In the genomic region with DNA sequence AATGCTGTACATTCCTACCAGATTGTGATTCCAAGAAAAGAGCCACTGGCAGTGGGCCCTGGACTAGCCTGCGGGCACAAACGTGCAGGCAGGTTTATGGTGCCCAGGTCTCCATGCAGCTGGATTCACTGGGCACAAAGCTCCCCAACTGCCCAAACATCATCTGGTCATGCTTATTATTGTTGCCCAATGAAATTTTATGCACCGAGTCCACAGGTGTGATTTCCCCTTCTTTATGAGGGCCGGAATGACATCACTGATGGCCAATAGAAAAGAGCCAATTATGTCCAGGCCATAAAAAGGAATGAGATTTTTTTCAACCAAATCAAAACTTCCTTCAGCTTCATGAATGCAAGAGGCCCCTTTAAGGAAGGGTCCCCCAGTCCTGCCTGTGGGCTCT, we compare ENCODE assay signal across 22 cellular contexts.
"Had no signal": no experiment of that assay in that cellular context is flagged by ENCODE, and none has a peak within 500 bp of the region (broad histone marks: within the 10 kb centered on the region; RNA-seq: fewer than 3 reads in every experiment).

No MANE protein-coding gene starts in this region.

- H3K4me3 ChIP-seq: dorsolateral prefrontal cortex, heart right ventricle, left lung, lower lobe of right lung, prostate gland, right lobe of liver, spleen, tibial artery, upper lobe of right lung, vagina had no signal

- ATAC-seq: esophagus mucosa; heart right ventricle; left lung; lower lobe of right lung; naive thymus-derived CD4-positive, alpha-beta T cell; right lobe of liver; stimulated activated memory B cell treated with anti-CD40 and anti-IgM and Interleukin-4, amounts not matched to agents 10 μg/mL and 1 μg/mL and 100 μg/mL, for 72 hours; upper lobe of right lung had no signal

- H3K27ac ChIP-seq: dorsolateral prefrontal cortex, heart right ventricle, left lung, lower lobe of right lung, parathyroid adenoma, prostate gland, right lobe of liver, spleen, tibial artery, upper lobe of right lung, vagina had no signal

- H3K36me3 ChIP-seq: right lobe of liver had no signal

- DNase-seq: cortex of kidney; dorsolateral prefrontal cortex; effector CD8-positive, alpha-beta T cell; heart right ventricle; hypothalamus; kidney glomerular epithelial cell; left lung; lower lobe of right lung; naive thymus-derived CD4-positive, alpha-beta T cell; nephron progenitor cell; right lobe of liver; spleen; stimulated activated CD4-positive, alpha-beta T cell treated with anti-CD3 and anti-CD28 coated beads, Interleukin-15, amount 100 ng/mL, for 24 hours; stimulated activated CD4-positive, alpha-beta T cell treated with anti-CD3 and anti-CD28 coated beads, Interleukin-1b, Interleukin-23, amount 100 ng/mL, for 48 hours; stimulated activated CD4-positive, alpha-beta T cell treated with anti-CD3 and anti-CD28 coated beads, Interleukin-4, amount 100 ng/mL, for 24 hours; tibial artery; upper lobe of right lung had no signal

- H3K4me1 ChIP-seq: lower lobe of right lung, prostate gland, upper lobe of right lung had no signal

- H3K9me3 ChIP-seq: heart right ventricle, left lung, lower lobe of right lung, prostate gland, right lobe of liver, spleen, tibial artery, upper lobe of right lung, vagina had no signal

- H3K9ac ChIP-seq: parathyroid adenoma had no signal

- H3K27me3 ChIP-seq: dorsolateral prefrontal cortex, heart right ventricle, left lung, right lobe of liver, spleen, tibial artery, upper lobe of right lung, vagina had no signal
